ENCODE assay signal across 20 cellular contexts in genomic region chr13:77836423-77836822, GRCh38.
DNase-seq lines count a peak whose midpoint lies in the region; ATAC-seq and TF ChIP-seq lines count a peak whose summit lies in the region.
"Had no signal": no experiment of that assay in that cellular context is flagged by ENCODE, and none has a peak within 500 bp of the region (broad histone marks: within the 10 kb centered on the region; RNA-seq: fewer than 3 reads in every experiment).

No MANE protein-coding gene starts in this region.

- H3K9ac ChIP-seq in trophoblast cell (ENCODE audit: low read length) (no peak overlapping the region), mesendoderm (ENCODE audit: low read length) (no peak overlapping the region)

- H3K27me3 ChIP-seq in GM23338 (ENCODE audit: insufficient read depth) (no peaks in the 10 kb centered on the region), trophoblast cell (ENCODE audit: insufficient read depth, low read length) (no peaks in the 10 kb centered on the region), mesendoderm (ENCODE audit: insufficient read depth, low read length, poor library complexity) (no peaks in the 10 kb centered on the region)
- H3K27me3 ChIP-seq: foreskin keratinocyte, stomach had no signal

- H3K79me1 ChIP-seq in trophoblast cell (ENCODE audit: low read length) (no peaks in the 10 kb centered on the region), mesendoderm (ENCODE audit: low read length) (no peaks in the 10 kb centered on the region)

- no peak overlapping the region for H3K4me3 ChIP-seq in GM23338
- H3K4me3 ChIP-seq in fibroblast of pulmonary artery (replicated peaks; ENCODE audit: low read depth, low read length): no peak overlapping the region
- no peak overlapping the region for H3K4me3 ChIP-seq in trophoblast cell (ENCODE audit: low read depth, low read length)
- H3K4me3 ChIP-seq in mesendoderm (ENCODE audit: low read length): no peak overlapping the region
- H3K4me3 ChIP-seq: psoas muscle, stomach had no signal

- H2AFZ ChIP-seq in GM23338 (peak overlapping the region; percentile 78; the same call in 1 of the 2 replicates), trophoblast cell (ENCODE audit: insufficient read depth, low read length, poor library complexity) (no peak overlapping the region)

- H3K9me3 Mint-ChIP-seq in GM23338: peaks cover 23% of the 10 kb centered on the region; the same call in 2 of the 3 replicates
- H3K9me3 Mint-ChIP-seq: effector memory CD8-positive, alpha-beta T cell; natural killer cell; T-cell had no signal

- peaks cover 33% of the 10 kb centered on the region for H3K36me3 Mint-ChIP-seq in GM23338 (ENCODE audit: low read depth)
- H3K36me3 Mint-ChIP-seq: natural killer cell, T-cell had no signal

- no peak overlapping the region for H4K91ac ChIP-seq in trophoblast cell (ENCODE audit: low read depth, low read length)

- peaks cover 4% of the 10 kb centered on the region; the same call in 1 of the 2 replicates for H3K9me2 ChIP-seq in GM23338 (ENCODE audit: insufficient read depth)

- DNase-seq in GM23338 (ENCODE audit: low spot score) (no peak), NOMO-1 treated with DMSO at 0.1 percent for 48 hours (lab: John Stamatoyannopoulos, UW; ENCODE audit: unreplicated experiment) (peak; percentile 94), fibroblast of pulmonary artery (ENCODE audit: low read depth) (peak; percentile 31), trophoblast cell (peak; percentile 51 to 73), middle frontal gyrus (ENCODE audit: extremely low spot score, low spot score) (no peak), mesendoderm (no peak), NCI-H1436 treated with DMSO at 0.1 percent for 48 hours (lab: John Stamatoyannopoulos, UW) (no peak)
- no peak for DNase-seq in activated CD4-positive, alpha-beta T cell treated with anti-CD3 and anti-CD28 coated beads, Interleukin-2, amount 50 U/mL, for 1 hour
- DNase-seq: activated CD8-positive, alpha-beta T cell treated with anti-CD3 and anti-CD28 coated beads, Interleukin-2, amount 10 ng/mL, durations not matched to agents 7 days and 5 days; caudate nucleus; effector memory CD8-positive, alpha-beta T cell; foreskin keratinocyte; natural killer cell; NCI-H2107; NCI-H526 treated with DMSO at 0.1 percent for 48 hours; psoas muscle; stomach; T-cell; WERI-Rb-1 had no signal

- H2BK120ac ChIP-seq in trophoblast cell (ENCODE audit: insufficient read depth, low read length, poor library complexity): no peak overlapping the region
- no peak overlapping the region for H2BK120ac ChIP-seq in mesendoderm (ENCODE audit: low read depth, low read length)

- H3K9me3 ChIP-seq in trophoblast cell (ENCODE audit: insufficient read depth, low read depth, low read length): no peaks in the 10 kb centered on the region
- H3K9me3 ChIP-seq: psoas muscle, stomach had no signal

- H3K27ac ChIP-seq in GM23338 (ENCODE audit: low read depth): no peak overlapping the region
- no peak overlapping the region for H3K27ac ChIP-seq in trophoblast cell (ENCODE audit: low read depth, low read length)
- H3K27ac ChIP-seq in mesendoderm (ENCODE audit: low read depth, low read length): no peak overlapping the region
- H3K27ac ChIP-seq: foreskin keratinocyte, psoas muscle, WERI-Rb-1 had no signal

- H3K4ac ChIP-seq in trophoblast cell (ENCODE audit: low read depth, low read length) (no peak overlapping the region), mesendoderm (ENCODE audit: low read depth, low read length) (no peak overlapping the region)

- WGBS in trophoblast cell (ENCODE audit: extremely low coverage, insufficient coverage, insufficient read length): no CpG with 5 or more reads among the region's 3 CpGs
- no CpG with 5 or more reads among the region's 3 CpGs for WGBS in mesendoderm (ENCODE audit: extremely low coverage, insufficient coverage, low lambda C conversion rate)

- no peak overlapping the region for H3K4me2 ChIP-seq in GM23338
- H3K4me2 ChIP-seq in trophoblast cell (ENCODE audit: low read length): no peak overlapping the region
- no peak overlapping the region for H3K4me2 ChIP-seq in mesendoderm (ENCODE audit: low read length)

- no peak for ATAC-seq in GM23338
- ATAC-seq: activated CD8-positive, alpha-beta T cell treated with anti-CD3 and anti-CD28 coated beads, Interleukin-2, amount 10 ng/mL, durations not matched to agents 7 days and 5 days; effector memory CD8-positive, alpha-beta T cell; foreskin keratinocyte; HCT116; natural killer cell; psoas muscle; T-cell had no signal

- H2BK15ac ChIP-seq in mesendoderm (replicated peaks; ENCODE audit: low read depth): no peak overlapping the region

- H4K8ac ChIP-seq in trophoblast cell (ENCODE audit: low read depth, low read length) (no peak overlapping the region), mesendoderm (ENCODE audit: low read depth, low read length) (no peak overlapping the region)

- H3K4me3 Mint-ChIP-seq in GM23338: no peak overlapping the region
- H3K4me3 Mint-ChIP-seq: activated CD8-positive, alpha-beta T cell treated with anti-CD3 and anti-CD28 coated beads, Interleukin-2, amount 10 ng/mL, durations not matched to agents 7 days and 5 days; effector memory CD8-positive, alpha-beta T cell; natural killer cell; T-cell had no signal

- H4K12ac ChIP-seq in trophoblast cell (ENCODE audit: low read depth, low read length): no peak overlapping the region

- H3K56ac ChIP-seq in mesendoderm (ENCODE audit: low read length): no peak overlapping the region

- H3K14ac ChIP-seq in trophoblast cell (ENCODE audit: low read length): no peak overlapping the region

- no peak overlapping the region for H3K18ac ChIP-seq in trophoblast cell (ENCODE audit: low read length)
- H3K18ac ChIP-seq in mesendoderm (ENCODE audit: low read length): no peak overlapping the region

- H4K20me1 ChIP-seq in GM23338 (replicated peaks; ENCODE audit: insufficient read depth): no peaks in the 10 kb centered on the region

- H2BK12ac ChIP-seq in trophoblast cell (ENCODE audit: low read length): peak overlapping the region; percentile 89

- H2AK5ac ChIP-seq in trophoblast cell (ENCODE audit: low read length) (no peak overlapping the region), mesendoderm (ENCODE audit: low read length) (no peak overlapping the region)

- no peak overlapping the region for H3K23ac ChIP-seq in trophoblast cell (ENCODE audit: low read length)
- no peak overlapping the region for H3K23ac ChIP-seq in mesendoderm (ENCODE audit: low read length)

- H3K27me3 Mint-ChIP-seq in GM23338 (ENCODE audit: insufficient read depth, low read depth, poor library complexity): no peaks in the 10 kb centered on the region
- H3K27me3 Mint-ChIP-seq: effector memory CD8-positive, alpha-beta T cell; T-cell had no signal

- H3K36me3 ChIP-seq in GM23338 (ENCODE audit: insufficient read depth) (peaks cover 3% of the 10 kb centered on the region; the same call in 1 of the 2 replicates), trophoblast cell (ENCODE audit: control insufficient read depth in 1 of 2, insufficient read depth in 2 of 2, low read length in 2 of 2) (no peaks in the 10 kb centered on the region), mesendoderm (ENCODE audit: control insufficient read depth, insufficient read depth, low read length) (no peaks in the 10 kb centered on the region)
- H3K36me3 ChIP-seq: stomach, WERI-Rb-1 had no signal

- H3K27ac Mint-ChIP-seq in GM23338: no peak overlapping the region
- H3K27ac Mint-ChIP-seq: activated CD8-positive, alpha-beta T cell treated with anti-CD3 and anti-CD28 coated beads, Interleukin-2, amount 10 ng/mL, durations not matched to agents 7 days and 5 days; effector memory CD8-positive, alpha-beta T cell; natural killer cell; T-cell had no signal

- H3F3A ChIP-seq in GM23338 (replicated peaks; ENCODE audit: low read depth): no peaks in the 10 kb centered on the region

- H3K4me1 ChIP-seq in GM23338 (ENCODE audit: insufficient read depth) (no peaks in the 10 kb centered on the region), trophoblast cell (ENCODE audit: control insufficient read depth in 1 of 2, insufficient read depth in 2 of 2, low read length in 2 of 2) (peaks cover 0 to 2% of the 10 kb centered on the region in 2 experiments), mesendoderm (ENCODE audit: control insufficient read depth, low read depth, low read length) (no peaks in the 10 kb centered on the region)
- H3K4me1 ChIP-seq: foreskin keratinocyte, psoas muscle had no signal

- H3K79me2 ChIP-seq in GM23338 (replicated peaks; ENCODE audit: insufficient read depth) (no peaks in the 10 kb centered on the region), trophoblast cell (ENCODE audit: control insufficient read depth, insufficient read depth, low read length, poor library complexity) (no peaks in the 10 kb centered on the region), mesendoderm (ENCODE audit: control insufficient read depth, insufficient read depth, low read length) (no peaks in the 10 kb centered on the region)

- H3K4me1 Mint-ChIP-seq in GM23338: peaks cover 6% of the 10 kb centered on the region; the same call in 2 of the 3 replicates
- H3K4me1 Mint-ChIP-seq: natural killer cell, T-cell had no signal

- H4K5ac ChIP-seq in mesendoderm (ENCODE audit: low read length): no peak overlapping the region

- no peak overlapping the region for H2BK5ac ChIP-seq in trophoblast cell (ENCODE audit: low read depth, low read length, poor library complexity)
- H2BK5ac ChIP-seq in mesendoderm (ENCODE audit: low read length): no peak overlapping the region

- no peak for TF ChIP-seq CTCF in GM23338 (conservative IDR thresholded peaks at IDR 0.05; ENCODE audit: low read depth in 2 of 2)
- TF ChIP-seq CTCF in fibroblast of pulmonary artery (IDR thresholded peaks at IDR 0.05; ENCODE audit: low read length, missing control alignments): no peak

TF ChIP-seq in GM23338, 12 proteins besides CTCF, POLR2A, EP300 and RAD21 (continues in another document):
- TF ChIP-seq NANOG (IDR thresholded peaks at IDR 0.05; ENCODE audit: borderline replicate concordance): no peak
- no peak for TF ChIP-seq POLR2AphosphoS5 (IDR thresholded peaks at IDR 0.05; ENCODE audit: low read depth)
- no peak for TF ChIP-seq ZNF114 (CRISPR knock-in tag; IDR thresholded peaks at IDR 0.05)
- no peak for TF ChIP-seq STAT1 (IDR thresholded peaks at IDR 0.05; ENCODE audit: unreplicated experiment)
- no peak for TF ChIP-seq JUNB (IDR thresholded peaks at IDR 0.05; ENCODE audit: unreplicated experiment)
- TF ChIP-seq ZNF331 (CRISPR knock-in tag; IDR thresholded peaks at IDR 0.05; ENCODE audit: low read depth): no peak

Comparison
In these comparisons a context has a peak if more than half of its experiments do, and no peak if none do; other contexts are left out.
1. DNase-seq: peak in NOMO-1 treated with DMSO at 0.1 percent for 48 hours (single experiment), fibroblast of pulmonary artery (single experiment) and trophoblast cell (2 of 2); none in GM23338 (single experiment), middle frontal gyrus (single experiment), mesendoderm (single experiment), NCI-H1436 treated with DMSO at 0.1 percent for 48 hours (single experiment) and activated CD4-positive, alpha-beta T cell treated with anti-CD3 and anti-CD28 coated beads, Interleukin-2, amount 50 U/mL, for 1 hour (single experiment).